ENCODE assay signal across 8 cellular contexts in genomic region chr21:44880762-44881585, GRCh38. TPM values are rescaled to one million over a fixed set of nuclear protein-coding genes. Genes with fewer than 3 reads are reported as not detected.
DNase-seq lines count a peak whose midpoint lies in the region; ATAC-seq lines count a peak whose summit lies in the region.

No MANE protein-coding gene starts in this region.

- peak overlapping the region; percentile 50 to 53 for H3K27ac Mint-ChIP-seq in natural killer cell treated with Interleukin-12 subunit alpha and Interleukin-12 subunit beta and Interleukin-15 and Interleukin-18, amount 100 ng/mL, for 72 hours

- H3K4me1 Mint-ChIP-seq in natural killer cell treated with Interleukin-12 subunit alpha and Interleukin-12 subunit beta and Interleukin-15 and Interleukin-18, amount 100 ng/mL, for 72 hours (ENCODE audit: low read depth in 2 of 2), result peaks cover 21 to 27% of the 10 kb centered on the region in 2 donors

- no peaks in the 10 kb centered on the region for H3K9me3 Mint-ChIP-seq in natural killer cell treated with Interleukin-12 subunit alpha and Interleukin-12 subunit beta and Interleukin-15 and Interleukin-18, amount 100 ng/mL, for 72 hours

- H3K36me3 Mint-ChIP-seq in natural killer cell treated with Interleukin-12 subunit alpha and Interleukin-12 subunit beta and Interleukin-15 and Interleukin-18, amount 100 ng/mL, for 72 hours, result no peaks in the 10 kb centered on the region

- H3K27ac ChIP-seq in caudate nucleus (ENCODE audit: low read depth, low read length), result peak overlapping the region; percentile 21

- DNase-seq in EL (peak; percentile 81), NOMO-1 treated with dmso at 0.1 percent for 144 hours (lab: John Stamatoyannopoulos, UW; ENCODE audit: unreplicated experiment) (peak; percentile 68), caudate nucleus (lab: John Stamatoyannopoulos, UW) (no peak), GOT3 (lab: John Stamatoyannopoulos, UW) (no peak), NCI-H2081 treated with DMSO at 0.1 percent for 48 hours (lab: John Stamatoyannopoulos, UW) (no peak)
- no peak for DNase-seq in natural killer cell treated with Interleukin-12 subunit alpha and Interleukin-12 subunit beta and Interleukin-15 and Interleukin-18, amount 100 ng/mL, for 72 hours (ENCODE audit: low spot score)

- ATAC-seq in natural killer cell treated with Interleukin-12 subunit alpha and Interleukin-12 subunit beta and Interleukin-15 and Interleukin-18, amount 100 ng/mL, for 72 hours, result peak; percentile 36 to 41
- ATAC-seq in GM19463 (IDR thresholded peaks at IDR 0.05; ENCODE audit: unreplicated experiment) (no peak), HG03135 (IDR thresholded peaks at IDR 0.05; ENCODE audit: unreplicated experiment) (no peak)

- no peaks in the 10 kb centered on the region for H3K27me3 Mint-ChIP-seq in natural killer cell treated with Interleukin-12 subunit alpha and Interleukin-12 subunit beta and Interleukin-15 and Interleukin-18, amount 100 ng/mL, for 72 hours

- no peak overlapping the region for H3K4me3 Mint-ChIP-seq in natural killer cell treated with Interleukin-12 subunit alpha and Interleukin-12 subunit beta and Interleukin-15 and Interleukin-18, amount 100 ng/mL, for 72 hours

RNA-seq across cellular contexts. Expression of gene PTTG1IP, which starts 7.5 kb away (rescaled TPM):
- 10 to 100 TPM; 69.4 to 81.7 TPM for total RNA-seq in natural killer cell treated with Interleukin-12 subunit alpha and Interleukin-12 subunit beta and Interleukin-15 and Interleukin-18, amount 100 ng/mL, for 72 hours

RNA-seq across cellular contexts. Expression of gene ITGB2, which starts 39.7 kb away (rescaled TPM):
- 1,000 to 10,000 TPM in 1 of 2 donors, 100 to 1,000 TPM in 1; 448 to 1,246 TPM for total RNA-seq in natural killer cell treated with Interleukin-12 subunit alpha and Interleukin-12 subunit beta and Interleukin-15 and Interleukin-18, amount 100 ng/mL, for 72 hours

RNA-seq across cellular contexts. Expression of gene SLX9, which starts 58.9 kb away (rescaled TPM):
- 10 to 100 TPM; 43.5 to 83.6 TPM for total RNA-seq in natural killer cell treated with Interleukin-12 subunit alpha and Interleukin-12 subunit beta and Interleukin-15 and Interleukin-18, amount 100 ng/mL, for 72 hours

Comparison
In these comparisons a context has a peak if more than half of its experiments do, and no peak if none do; other contexts are left out.
1. DNase-seq: peak in EL (single experiment) and NOMO-1 treated with dmso at 0.1 percent for 144 hours (single experiment); none in caudate nucleus (0 of 61), natural killer cell treated with Interleukin-12 subunit alpha and Interleukin-12 subunit beta and Interleukin-15 and Interleukin-18, amount 100 ng/mL, for 72 hours (single experiment), GOT3 (single experiment) and NCI-H2081 treated with DMSO at 0.1 percent for 48 hours (single experiment).
2. ATAC-seq: peak in natural killer cell treated with Interleukin-12 subunit alpha and Interleukin-12 subunit beta and Interleukin-15 and Interleukin-18, amount 100 ng/mL, for 72 hours (2 of 2); none in GM19463 (single experiment) and HG03135 (single experiment).